In genomic region chr1:15452216-15452615, GRCh38 we compare ENCODE assay signal across 1 cellular context.
TF ChIP-seq lines count a peak whose summit lies in the region.

No MANE protein-coding gene starts in this region.

TF ChIP-seq in K562, 482 proteins besides CTCF, POLR2A, EP300 and RAD21:
- TF ChIP-seq E2F1 (CRISPR knock-in tag; IDR thresholded peaks at IDR 0.05), result no peak
- peak; percentile 97 for TF ChIP-seq BCOR (IDR thresholded peaks at IDR 0.05)
- peak; percentile 70 to 85 for TF ChIP-seq KDM1A (IDR thresholded peaks at IDR 0.05)
- peak; percentile 81; the same call in 1 of the 2 replicates for TF ChIP-seq ADNP (tag; IDR thresholded peaks at IDR 0.05)
- peak; percentile 93 for TF ChIP-seq SMARCA5 (IDR thresholded peaks at IDR 0.05)
- TF ChIP-seq CBX1 (IDR thresholded peaks at IDR 0.05; ENCODE audit: low read depth), result peak; percentile 75; the same call in 1 of the 2 replicates
- TF ChIP-seq SRSF7 (optimal IDR thresholded peaks at IDR 0.05; ENCODE audit: low read depth, low read length), result no peak
- peak; percentile 96 for TF ChIP-seq RBM25 (IDR thresholded peaks at IDR 0.05; ENCODE audit: low read depth, low read length, severe bottlenecking)
- peak; percentile 89 for TF ChIP-seq CHD4 (IDR thresholded peaks at IDR 0.05; ENCODE audit: insufficient read depth, insufficient replicate concordance, low read depth, low read length, poor library complexity, severe bottlenecking)
- TF ChIP-seq CBX3 (IDR thresholded peaks at IDR 0.05; ENCODE audit: borderline replicate concordance in 1 of 2, low read length in 2 of 2), result peak in 1 of 2 experiments; percentile 27; a peak in 1 of 3 replicates
- TF ChIP-seq RCOR1 (IDR thresholded peaks at IDR 0.05; ENCODE audit: borderline replicate concordance in 1 of 2, low read depth in 2 of 2, low read length in 2 of 2), result peak in 1 of 2 experiments; percentile 59; a peak in 2 of 4 replicates
- TF ChIP-seq HDAC1 (IDR thresholded peaks at IDR 0.05), result 0 out of 4 replicates have a peak, but pooled peaks of 1 of the 2 experiments have one; percentile 26
- peak; percentile 42; the same call in 1 of the 2 replicates for TF ChIP-seq ESRRA (IDR thresholded peaks at IDR 0.05; ENCODE audit: borderline replicate concordance, low read depth)
- no peak for TF ChIP-seq THAP7 (CRISPR knock-in tag; IDR thresholded peaks at IDR 0.05)
- TF ChIP-seq HDAC2 (IDR thresholded peaks at IDR 0.05), result peak; percentile 67; the same call in 1 of the 2 replicates
- peak; percentile 51 for TF ChIP-seq PHF20 (IDR thresholded peaks at IDR 0.05; ENCODE audit: partially characterized antibody)
- TF ChIP-seq FOXP4 (CRISPR knock-in tag; IDR thresholded peaks at IDR 0.05; ENCODE audit: borderline replicate concordance), result no peak
TF ChIP-seq in K562: peak in this region for 13.
